27 cellular contexts compared by ENCODE assay signal in the genomic region with DNA sequence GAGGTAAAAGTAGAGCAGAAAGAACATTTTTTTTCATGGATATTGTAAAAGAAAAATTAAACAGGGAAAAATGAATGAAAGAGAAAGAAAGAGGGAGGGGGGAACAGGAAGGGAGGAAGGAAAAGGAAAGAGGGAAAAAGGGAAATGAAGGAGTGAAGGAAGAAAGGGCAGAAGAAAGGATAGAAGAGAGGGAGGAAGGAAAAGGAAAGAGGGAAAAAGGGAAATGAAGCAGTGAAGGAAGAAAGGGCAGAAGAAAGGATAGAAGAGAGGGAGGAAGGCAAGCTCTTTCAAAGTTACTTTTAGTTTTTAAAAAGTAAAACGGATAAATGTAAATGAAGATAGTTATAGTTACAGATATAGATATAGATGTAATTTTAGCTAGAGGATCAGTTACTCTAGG.
"Had no signal": no experiment of that assay in that cellular context is flagged by ENCODE, and none has a peak within 500 bp of the region (broad histone marks: within the 10 kb centered on the region; RNA-seq: fewer than 3 reads in every experiment).

No MANE protein-coding gene starts in this region.

- ATAC-seq: effector memory CD8-positive, alpha-beta T cell; esophagus mucosa; foreskin keratinocyte; gastrocnemius medialis; gastroesophageal sphincter; heart left ventricle; heart right ventricle had no signal

- H3K4me3 ChIP-seq: colonic mucosa, coronary artery, dorsolateral prefrontal cortex, esophagus muscularis mucosa, esophagus squamous epithelium, gastrocnemius medialis, gastroesophageal sphincter, heart left ventricle, heart right ventricle, hepatocyte had no signal

- H3K27ac ChIP-seq: colonic mucosa, coronary artery, dorsolateral prefrontal cortex, epithelial cell of prostate, esophagus muscularis mucosa, esophagus squamous epithelium, foreskin keratinocyte, gastrocnemius medialis, gastroesophageal sphincter, heart left ventricle, heart right ventricle, hepatocyte had no signal

- H3K9me3 ChIP-seq: colonic mucosa, esophagus muscularis mucosa, esophagus squamous epithelium, gastrocnemius medialis, gastroesophageal sphincter, heart left ventricle, heart right ventricle had no signal

- H3K36me3 ChIP-seq: colonic mucosa, esophagus muscularis mucosa, esophagus squamous epithelium, gastrocnemius medialis, gastroesophageal sphincter, heart left ventricle, heart right ventricle had no signal

- H2AFZ ChIP-seq: hepatocyte had no signal

- H3K27me3 ChIP-seq: colonic mucosa, esophagus muscularis mucosa, esophagus squamous epithelium, foreskin keratinocyte, gastrocnemius medialis, gastroesophageal sphincter, heart left ventricle, heart right ventricle, hepatocyte had no signal

- FAIRE-seq: endometrium, endothelial cell of umbilical vein had no signal

- H3K4me1 ChIP-seq: colonic mucosa, esophagus muscularis mucosa, esophagus squamous epithelium, foreskin keratinocyte, gastrocnemius medialis, gastroesophageal sphincter, heart left ventricle, heart right ventricle had no signal

- H3K79me2 ChIP-seq: hepatocyte had no signal

- H3K4me2 ChIP-seq: hepatocyte had no signal

- DNase-seq: colonic mucosa; cortex of kidney; dermis blood vessel endothelial cell; dorsolateral prefrontal cortex; effector CD4-positive, alpha-beta T cell; effector CD8-positive, alpha-beta T cell; effector memory CD4-positive, alpha-beta T cell; effector memory CD8-positive, alpha-beta T cell; endodermal cell; erythroblast; esophagus squamous epithelium; foreskin fibroblast; foreskin keratinocyte; foreskin melanocyte; gastrocnemius medialis; glutamatergic neuron; head of caudate nucleus; heart left ventricle; heart right ventricle had no signal
